18 cellular contexts compared by ENCODE assay signal in genomic region chr15:72818632-72819031, GRCh38.
"Had no signal": no experiment of that assay in that cellular context is flagged by ENCODE, and none has a peak within 500 bp of the region (broad histone marks: within the 10 kb centered on the region; RNA-seq: fewer than 3 reads in every experiment).

No MANE protein-coding gene starts in this region.

- ATAC-seq: foreskin keratinocyte, gastroesophageal sphincter, heart left ventricle, left lung, left ventricle myocardium superior, lower lobe of right lung had no signal

- H3K36me3 Mint-ChIP-seq: mesothelial cell of epicardium had no signal

- H3K9me3 ChIP-seq: esophagus muscularis mucosa, gastroesophageal sphincter, heart left ventricle, left lung, lower lobe of right lung had no signal

- H3K4me2 ChIP-seq: hepatocyte had no signal

- H3K27me3 ChIP-seq: esophagus muscularis mucosa, hepatocyte, left lung had no signal

- H3K4me3 Mint-ChIP-seq: dendritic cell treated with granulocyte-macrophage colony-stimulating factor and Interleukin-4, amounts not matched to agents 40 ng/mL and 50 ng/mL, for 4 days; immature natural killer cell; mesothelial cell of epicardium had no signal

- H3K36me3 ChIP-seq: esophagus muscularis mucosa, gastroesophageal sphincter, heart left ventricle, left lung, lower lobe of right lung had no signal

- DNase-seq: cortex of kidney; effector CD8-positive, alpha-beta T cell; foreskin keratinocyte; heart left ventricle; hypothalamus; immature natural killer cell; islet precursor cell; kidney; kidney glomerular epithelial cell; left lung; left ventricle myocardium superior; lower lobe of right lung; mesenchymal stem cell had no signal

- H3K27ac Mint-ChIP-seq: dendritic cell treated with granulocyte-macrophage colony-stimulating factor and Interleukin-4, amounts not matched to agents 40 ng/mL and 50 ng/mL, for 4 days; mesothelial cell of epicardium had no signal

- H3K9me3 Mint-ChIP-seq: dendritic cell treated with granulocyte-macrophage colony-stimulating factor and Interleukin-4, amounts not matched to agents 40 ng/mL and 50 ng/mL, for 4 days; immature natural killer cell had no signal

- H3K27ac ChIP-seq: esophagus muscularis mucosa, foreskin keratinocyte, gastroesophageal sphincter, heart left ventricle, hepatocyte, left lung, lower lobe of right lung had no signal

- H3K4me3 ChIP-seq: esophagus muscularis mucosa, gastroesophageal sphincter, heart left ventricle, hepatocyte, left lung, lower lobe of right lung had no signal

- H3K4me1 ChIP-seq: esophagus muscularis mucosa, foreskin keratinocyte, gastroesophageal sphincter, heart left ventricle, left lung, lower lobe of right lung had no signal

- H3K4me1 Mint-ChIP-seq: immature natural killer cell had no signal
